Comparison of ENCODE assay signal across 1 cellular context in genomic region chr6:87116922-87117321, GRCh38.
TF ChIP-seq lines count a peak whose summit lies in the region.

No MANE protein-coding gene starts in this region.

TF ChIP-seq in GM23338, 12 proteins besides CTCF, POLR2A, EP300 and RAD21 (continued from another document):
- TF ChIP-seq ZNF462 (CRISPR knock-in tag; IDR thresholded peaks at IDR 0.05) (no peak), REST (IDR thresholded peaks at IDR 0.05; ENCODE audit: unreplicated experiment) (no peak), CREB1 (CRISPR knock-in tag; IDR thresholded peaks at IDR 0.05; ENCODE audit: low read depth) (no peak)
TF ChIP-seq in GM23338: peak in this region for 0.
